21 cellular contexts compared by ENCODE assay signal in genomic region chr14:71029236-71029781, GRCh38.
DNase-seq lines count a peak whose midpoint lies in the region; ATAC-seq, FAIRE-seq and TF ChIP-seq lines count a peak whose summit lies in the region.
"Had no signal": no experiment of that assay in that cellular context is flagged by ENCODE, and none has a peak within 500 bp of the region (broad histone marks: within the 10 kb centered on the region; RNA-seq: fewer than 3 reads in every experiment).

No MANE protein-coding gene starts in this region.

- H3K4me3 ChIP-seq in AG10803 (ENCODE audit: low read length), result no peak overlapping the region
- H3K4me3 ChIP-seq in CD4-positive, alpha-beta memory T cell (ENCODE audit: low read length in 2 of 2), result no peak overlapping the region
- H3K4me3 ChIP-seq: K562 had no signal

- intact Hi-C loops in CD4-positive, alpha-beta memory T cell (cut with micrococcal nuclease), result no loop called here
- intact Hi-C loops in left cardiac atrium (cut with DNase I), result no loop called here

- CTCF ChIA-PET in CD4-positive, alpha-beta memory T cell (lab: Charles Lee; ENCODE audit: partially characterized antibody), result interaction anchor here (0.5 kb wide), 1 partner anchor 211 kb away, joined by 3 read pairs; no protein-coding TSS in a partner anchor

- peak overlapping the region in 5 of 7 donors; percentile 25 to 78 (median 38) for H3K27ac Mint-ChIP-seq in CD4-positive, alpha-beta memory T cell
- H3K27ac Mint-ChIP-seq in nephron, result peak overlapping the region; percentile 16 to 57 (median 44)

- ATAC-seq in left cardiac atrium, result no peak
- ATAC-seq in HG03469 (IDR thresholded peaks at IDR 0.05; ENCODE audit: unreplicated experiment), result no peak
- ATAC-seq: K562 had no signal

- TF ChIP-seq CTCF in AG10803 (conservative IDR thresholded peaks at IDR 0.05; ENCODE audit: low read length) (no peak), nephron (IDR thresholded peaks at IDR 0.05; ENCODE audit: unreplicated experiment in 3 of 3) (no peak)

- POLR2A ChIA-PET in CD4-positive, alpha-beta memory T cell (lab: Charles Lee; ENCODE audit: partially characterized antibody), result no interaction called here

- no peaks in the 10 kb centered on the region for H3K27me3 Mint-ChIP-seq in CD4-positive, alpha-beta memory T cell
- no peaks in the 10 kb centered on the region for H3K27me3 Mint-ChIP-seq in nephron (ENCODE audit: low read depth)

- H3K4me1 Mint-ChIP-seq in CD4-positive, alpha-beta memory T cell, result peaks cover 7 to 9% (median 8%) of the 10 kb centered on the region in 4 donors
- H3K4me1 Mint-ChIP-seq in nephron, result no peaks in the 10 kb centered on the region

- no peaks in the 10 kb centered on the region for H3K27me3 ChIP-seq in CD4-positive, alpha-beta memory T cell (ENCODE audit: insufficient read depth, low read length)

- H3K36me3 Mint-ChIP-seq in CD4-positive, alpha-beta memory T cell, result peaks cover 55 to 70% of the 10 kb centered on the region in 2 donors
- H3K36me3 Mint-ChIP-seq in nephron (ENCODE audit: low read depth), result peaks cover 51% of the 10 kb centered on the region

- DNase-seq in AG10803 (ENCODE audit: low read depth), result peak; percentile 9
- DNase-seq in CD4-positive, alpha-beta memory T cell, result no peak
- DNase-seq in HTR-8/SVneo (ENCODE audit: insufficient read length, low spot score), result no peak
- DNase-seq in left cardiac atrium, result no peak
- no peak for DNase-seq in activated CD4-positive, CD25-positive, alpha-beta regulatory T cell (lab: John Stamatoyannopoulos, UW)
- DNase-seq: C1 segment of cervical spinal cord, Caco-2, DMS153, GF-D8, GOT3, MV-4-11, NCI-H1694 treated with DMSO at 0.1 percent for 48 hours, NCI-H2107, NCI-H510A, NCI-H774, RPMI8226, SHP77 treated with DMSO at 0.1 percent for 48 hours, SK-N-SH had no signal

- no peaks in the 10 kb centered on the region for H3K9me3 Mint-ChIP-seq in CD4-positive, alpha-beta memory T cell
- H3K9me3 Mint-ChIP-seq in nephron, result no peaks in the 10 kb centered on the region

- H3K36me3 ChIP-seq in CD4-positive, alpha-beta memory T cell (ENCODE audit: insufficient read depth, low read length), result peaks cover 41% of the 10 kb centered on the region

- no peak overlapping the region for H3K4me3 Mint-ChIP-seq in CD4-positive, alpha-beta memory T cell
- no peak overlapping the region for H3K4me3 Mint-ChIP-seq in nephron

- H3K9me3 ChIP-seq in CD4-positive, alpha-beta memory T cell (ENCODE audit: control insufficient read depth in 1 of 2, low read length in 2 of 2), result no peaks in the 10 kb centered on the region
- H3K9me3 ChIP-seq: Caco-2, SK-N-SH had no signal

- no peaks in the 10 kb centered on the region for H3K4me1 ChIP-seq in CD4-positive, alpha-beta memory T cell (ENCODE audit: insufficient read depth, low read length)
- H3K4me1 ChIP-seq: Caco-2 had no signal

- FAIRE-seq in HTR-8/SVneo (lab: Jason Lieb, UNC), result peak; percentile 88
- FAIRE-seq: K562 had no signal

- no peak overlapping the region for H3K27ac ChIP-seq in CD4-positive, alpha-beta memory T cell (ENCODE audit: low read depth, low read length)
